Comparison of ENCODE assay signal across 9 cellular contexts in genomic region chr18:47254341-47254939, GRCh38. TPM values are rescaled to one million over a fixed set of nuclear protein-coding genes. Genes with fewer than 3 reads are reported as not detected.
DNase-seq lines count a peak whose midpoint lies in the region; ATAC-seq and TF ChIP-seq lines count a peak whose summit lies in the region.
"Had no signal": no experiment of that assay in that cellular context is flagged by ENCODE, and none has a peak within 500 bp of the region (broad histone marks: within the 10 kb centered on the region; RNA-seq: fewer than 3 reads in every experiment).

No MANE protein-coding gene starts in this region.

- CTCF ChIA-PET in CD4-positive, alpha-beta memory T cell (lab: Charles Lee; ENCODE audit: partially characterized antibody) = no interaction called here
- CTCF ChIA-PET in CD4-positive, alpha-beta T cell (lab: Charles Lee) = no interaction called here

- H3K9me3 Mint-ChIP-seq in CD4-positive, alpha-beta memory T cell = peaks cover 0 to 20% (median 12%) of the 10 kb centered on the region in 8 donors
- no peaks in the 10 kb centered on the region for H3K9me3 Mint-ChIP-seq in T-helper 2 cell treated with Interferon-gamma antibody and Interleukin-4, amounts not matched to agents 5 μg/mL and 100 μg/mL, for 36 hours
- H3K9me3 Mint-ChIP-seq in CD4-positive, alpha-beta T cell = no peaks in the 10 kb centered on the region

- no peak overlapping the region for H3K27ac Mint-ChIP-seq in CD4-positive, alpha-beta memory T cell
- H3K27ac Mint-ChIP-seq in T-helper 2 cell treated with Interferon-gamma antibody and Interleukin-4, amounts not matched to agents 5 μg/mL and 100 μg/mL, for 36 hours = no peak overlapping the region
- H3K27ac Mint-ChIP-seq in CD4-positive, alpha-beta T cell = no peak overlapping the region

- H3K4me3 ChIP-seq in CD4-positive, alpha-beta memory T cell (ENCODE audit: low read length in 2 of 2) = no peak overlapping the region

- no peak for ATAC-seq in CD4-positive, alpha-beta T cell (ENCODE audit: poor library complexity)

- H3K27me3 Mint-ChIP-seq in CD4-positive, alpha-beta memory T cell = peaks cover 60 to 76% of the 10 kb centered on the region in 2 donors
- H3K27me3 Mint-ChIP-seq in T-helper 2 cell treated with Interferon-gamma antibody and Interleukin-4, amounts not matched to agents 5 μg/mL and 100 μg/mL, for 36 hours (ENCODE audit: low read depth) = peaks cover 73% of the 10 kb centered on the region
- H3K27me3 Mint-ChIP-seq in CD4-positive, alpha-beta T cell = peaks cover 96% of the 10 kb centered on the region

- H3K4me1 Mint-ChIP-seq in CD4-positive, alpha-beta memory T cell = no peaks in the 10 kb centered on the region
- no peaks in the 10 kb centered on the region for H3K4me1 Mint-ChIP-seq in T-helper 2 cell treated with Interferon-gamma antibody and Interleukin-4, amounts not matched to agents 5 μg/mL and 100 μg/mL, for 36 hours (ENCODE audit: low read depth)
- H3K4me1 Mint-ChIP-seq in CD4-positive, alpha-beta T cell (ENCODE audit: low read depth) = peaks cover 6% of the 10 kb centered on the region

- POLR2A ChIA-PET in CD4-positive, alpha-beta memory T cell (lab: Charles Lee; ENCODE audit: partially characterized antibody) = no interaction called here
- POLR2A ChIA-PET in CD4-positive, alpha-beta T cell (lab: Charles Lee) = no interaction called here

- H3K4me3 Mint-ChIP-seq in CD4-positive, alpha-beta memory T cell = peak overlapping the region in 1 of 8 donors; percentile 1
- no peak overlapping the region for H3K4me3 Mint-ChIP-seq in T-helper 2 cell treated with Interferon-gamma antibody and Interleukin-4, amounts not matched to agents 5 μg/mL and 100 μg/mL, for 36 hours
- no peak overlapping the region for H3K4me3 Mint-ChIP-seq in CD4-positive, alpha-beta T cell

- H3K4me1 ChIP-seq in CD4-positive, alpha-beta memory T cell (ENCODE audit: insufficient read depth, low read length) = no peaks in the 10 kb centered on the region

- DNase-seq in stimulated activated CD4-positive, alpha-beta T cell treated with anti-CD3 and anti-CD28 coated beads, Interleukin-2, amount 100 ng/mL, for 24 hours = peak; percentile 26 to 49
- no peak for DNase-seq in stimulated activated CD4-positive, alpha-beta T cell treated with anti-CD3 and anti-CD28 coated beads, Interleukin-1b, Interleukin-23, amount 100 ng/mL, for 48 hours
- peak; percentile 14 for DNase-seq in activated naive CD4-positive, alpha-beta T cell treated with anti-CD3 and anti-CD28 coated beads, Interleukin-2, amount 50 U/mL, for 16 hours
- peak; percentile 69 for DNase-seq in iPS-NIHi7 (ENCODE audit: extremely low spot score)
- DNase-seq in NCI-H2081 treated with DMSO at 0.1 percent for 48 hours (lab: John Stamatoyannopoulos, UW) = no peak
- no peak for DNase-seq in CD4-positive, alpha-beta memory T cell
- no peak for DNase-seq in T-helper 2 cell treated with Interferon-gamma antibody and Interleukin-4, amounts not matched to agents 5 μg/mL and 100 μg/mL, for 36 hours (ENCODE audit: low spot score)
- DNase-seq in CD4-positive, alpha-beta T cell = no peak
- DNase-seq: HCEC 1CT had no signal

- no peak for TF ChIP-seq CTCF in CD4-positive, alpha-beta T cell (IDR thresholded peaks at IDR 0.05)

- peaks cover 0 to 4% of the 10 kb centered on the region in 2 donors for H3K36me3 Mint-ChIP-seq in CD4-positive, alpha-beta memory T cell
- H3K36me3 Mint-ChIP-seq in T-helper 2 cell treated with Interferon-gamma antibody and Interleukin-4, amounts not matched to agents 5 μg/mL and 100 μg/mL, for 36 hours (ENCODE audit: low read depth) = no peaks in the 10 kb centered on the region
- no peaks in the 10 kb centered on the region for H3K36me3 Mint-ChIP-seq in CD4-positive, alpha-beta T cell (ENCODE audit: low read depth)

- no peaks in the 10 kb centered on the region for H3K36me3 ChIP-seq in CD4-positive, alpha-beta memory T cell (ENCODE audit: insufficient read depth, low read length)

- intact Hi-C loops in CD4-positive, alpha-beta memory T cell (cut with micrococcal nuclease) = no loop called here
- intact Hi-C loops in CD4-positive, alpha-beta T cell (cut with DNase I, micrococcal nuclease) = no loop called here

- H3K27me3 ChIP-seq in CD4-positive, alpha-beta memory T cell (ENCODE audit: insufficient read depth, low read length) = peaks cover 46% of the 10 kb centered on the region
- peaks cover 82% of the 10 kb centered on the region for H3K27me3 ChIP-seq in CD4-positive, alpha-beta T cell (ENCODE audit: control insufficient read depth, insufficient read depth, low read length)

- no peaks in the 10 kb centered on the region for H3K9me3 ChIP-seq in CD4-positive, alpha-beta memory T cell (ENCODE audit: control insufficient read depth in 1 of 2, low read length in 2 of 2)
- peaks cover 7% of the 10 kb centered on the region for H3K9me3 ChIP-seq in CD4-positive, alpha-beta T cell (ENCODE audit: control insufficient read depth, low read length)

- no peak overlapping the region for H3K27ac ChIP-seq in CD4-positive, alpha-beta memory T cell (ENCODE audit: low read depth, low read length)
- H3K27ac ChIP-seq in CD4-positive, alpha-beta T cell (ENCODE audit: low read depth, low read length) = no peak overlapping the region

RNA-seq across cellular contexts. Expression of gene SKOR2, which starts 3.0 kb away (rescaled TPM):
- total RNA-seq in CD4-positive, alpha-beta memory T cell = not detected
- polyA plus RNA-seq in CD4-positive, alpha-beta memory T cell = not detected
- total RNA-seq in CD4-positive, alpha-beta T cell = not detected

Comparison
In these comparisons a context has a peak if more than half of its experiments do, and no peak if none do; other contexts are left out.
1. DNase-seq: peak in stimulated activated CD4-positive, alpha-beta T cell treated with anti-CD3 and anti-CD28 coated beads, Interleukin-2, amount 100 ng/mL, for 24 hours (2 of 2), activated naive CD4-positive, alpha-beta T cell treated with anti-CD3 and anti-CD28 coated beads, Interleukin-2, amount 50 U/mL, for 16 hours (single experiment) and iPS-NIHi7 (single experiment); none in stimulated activated CD4-positive, alpha-beta T cell treated with anti-CD3 and anti-CD28 coated beads, Interleukin-1b, Interleukin-23, amount 100 ng/mL, for 48 hours (single experiment), NCI-H2081 treated with DMSO at 0.1 percent for 48 hours (single experiment), CD4-positive, alpha-beta memory T cell (0 of 5), T-helper 2 cell treated with Interferon-gamma antibody and Interleukin-4, amounts not matched to agents 5 μg/mL and 100 μg/mL, for 36 hours (single experiment) and CD4-positive, alpha-beta T cell (0 of 10).